24 cellular contexts compared by ENCODE assay signal in the genomic region with DNA sequence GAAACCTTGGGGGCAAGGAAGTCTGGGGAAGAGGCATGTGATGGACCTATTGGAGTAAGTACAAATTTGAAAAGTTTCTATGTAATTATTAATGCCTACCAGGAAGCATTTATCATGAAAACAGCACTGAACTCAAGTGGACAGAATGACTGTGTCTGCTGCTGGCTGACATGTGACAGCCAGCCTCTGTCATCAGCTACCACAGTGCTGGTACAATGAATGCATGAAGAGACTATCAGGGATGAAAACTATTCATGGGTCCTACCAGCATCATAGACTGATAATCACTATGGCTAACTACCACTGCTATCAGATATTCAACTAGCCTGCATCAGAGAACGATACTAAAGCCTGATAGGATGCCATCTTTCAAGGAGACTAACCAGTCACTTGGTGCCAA.
"Had no signal": no experiment of that assay in that cellular context is flagged by ENCODE, and none has a peak within 500 bp of the region (broad histone marks: within the 10 kb centered on the region; RNA-seq: fewer than 3 reads in every experiment).

No MANE protein-coding gene starts in this region.

- H3K27me3 ChIP-seq: esophagus squamous epithelium, gastrocnemius medialis, heart right ventricle had no signal

- DNase-seq: dermis blood vessel endothelial cell; dorsolateral prefrontal cortex; effector CD4-positive, alpha-beta T cell; effector memory CD4-positive, alpha-beta T cell; esophagus squamous epithelium; foreskin fibroblast; foreskin melanocyte; gastrocnemius medialis; glutamatergic neuron; head of caudate nucleus; heart right ventricle; hippocampal formation; immature natural killer cell; islet precursor cell; kidney; kidney glomerular epithelial cell; left cardiac atrium; left ventricle myocardium inferior; lower lobe of right lung; mesenchymal stem cell; mucosa of descending colon; naive B cell had no signal

- ATAC-seq: gastrocnemius medialis, left cardiac atrium, mucosa of descending colon had no signal

- H3K27ac ChIP-seq: coronary artery, dorsolateral prefrontal cortex, esophagus squamous epithelium, gastrocnemius medialis, heart right ventricle, left ventricle myocardium inferior, lower lobe of right lung had no signal

- H3K4me3 Mint-ChIP-seq: immature natural killer cell, mesothelial cell of epicardium had no signal

- H3K9me3 ChIP-seq: esophagus squamous epithelium, gastrocnemius medialis, lower lobe of right lung, mucosa of descending colon had no signal

- H3K4me1 Mint-ChIP-seq: immature natural killer cell, naive B cell had no signal

- H3K9me3 Mint-ChIP-seq: immature natural killer cell, naive B cell had no signal

- H3K27ac Mint-ChIP-seq: immature natural killer cell, mesothelial cell of epicardium, naive B cell had no signal

- H3K36me3 ChIP-seq: esophagus squamous epithelium, gastrocnemius medialis, heart right ventricle, left ventricle myocardium inferior, lower lobe of right lung had no signal

- H3K36me3 Mint-ChIP-seq: naive B cell had no signal

- H3K4me3 ChIP-seq: coronary artery, dorsolateral prefrontal cortex, esophagus squamous epithelium, gastrocnemius medialis, heart right ventricle, left ventricle myocardium inferior, lower lobe of right lung, mucosa of descending colon had no signal

- H3K4me1 ChIP-seq: esophagus squamous epithelium, gastrocnemius medialis, heart right ventricle, left ventricle myocardium inferior, lower lobe of right lung had no signal
